In genomic region chr5:5475967-5476366, GRCh38 we compare ENCODE assay signal across 20 cellular contexts.
"Had no signal": no experiment of that assay in that cellular context is flagged by ENCODE, and none has a peak within 500 bp of the region (broad histone marks: within the 10 kb centered on the region; RNA-seq: fewer than 3 reads in every experiment).

No MANE protein-coding gene starts in this region.

- FAIRE-seq: small intestine had no signal

- ATAC-seq: mucosa of descending colon; naive thymus-derived CD4-positive, alpha-beta T cell; natural killer cell treated with Interleukin-12 subunit alpha and Interleukin-12 subunit beta and Interleukin-15 and Interleukin-18, amount 100 ng/mL, for 72 hours; right cardiac atrium; stimulated activated effector memory CD8-positive, alpha-beta T cell treated with anti-CD3 and anti-CD28 coated beads, Interleukin-12 subunit alpha, Interleukin-12 subunit beta, amount 100 ng/mL, for 72 hours had no signal

- H3K9me3 Mint-ChIP-seq: natural killer cell treated with Interleukin-12 subunit alpha and Interleukin-12 subunit beta and Interleukin-15 and Interleukin-18, amount 100 ng/mL, for 72 hours; stimulated activated effector memory CD8-positive, alpha-beta T cell treated with anti-CD3 and anti-CD28 coated beads, Interleukin-12 subunit alpha, Interleukin-12 subunit beta, amount 100 ng/mL, for 72 hours; type B pancreatic cell had no signal

- H3K27ac Mint-ChIP-seq: natural killer cell treated with Interleukin-12 subunit alpha and Interleukin-12 subunit beta and Interleukin-15 and Interleukin-18, amount 100 ng/mL, for 72 hours; stimulated activated effector memory CD8-positive, alpha-beta T cell treated with anti-CD3 and anti-CD28 coated beads, Interleukin-12 subunit alpha, Interleukin-12 subunit beta, amount 100 ng/mL, for 72 hours; stimulated activated naive CD8-positive, alpha-beta T cell treated with anti-CD3 and anti-CD28 coated beads, Interleukin-15, Interleukin-2, amounts not matched to agents 100 ng/mL and 50 ng/mL, for 24 hours; type B pancreatic cell had no signal

- H3K27me3 Mint-ChIP-seq: naive thymus-derived CD4-positive, alpha-beta T cell; natural killer cell treated with Interleukin-12 subunit alpha and Interleukin-12 subunit beta and Interleukin-15 and Interleukin-18, amount 100 ng/mL, for 72 hours; stimulated activated naive CD8-positive, alpha-beta T cell treated with anti-CD3 and anti-CD28 coated beads, Interleukin-15, Interleukin-2, amounts not matched to agents 100 ng/mL and 50 ng/mL, for 24 hours; type B pancreatic cell had no signal

- H3K4me3 Mint-ChIP-seq: naive thymus-derived CD4-positive, alpha-beta T cell; natural killer cell treated with Interleukin-12 subunit alpha and Interleukin-12 subunit beta and Interleukin-15 and Interleukin-18, amount 100 ng/mL, for 72 hours; stimulated activated effector memory CD8-positive, alpha-beta T cell treated with anti-CD3 and anti-CD28 coated beads, Interleukin-12 subunit alpha, Interleukin-12 subunit beta, amount 100 ng/mL, for 72 hours; stimulated activated naive CD8-positive, alpha-beta T cell treated with anti-CD3 and anti-CD28 coated beads, Interleukin-15, Interleukin-2, amounts not matched to agents 100 ng/mL and 50 ng/mL, for 24 hours; type B pancreatic cell had no signal

- DNase-seq: islet precursor cell; left ventricle myocardium inferior; midbrain; mucosa of descending colon; naive thymus-derived CD4-positive, alpha-beta T cell; ovary; posterior cingulate gyrus; retina; right cardiac atrium; sigmoid colon; small intestine; spleen; stimulated activated CD4-positive, alpha-beta T cell treated with anti-CD3 and anti-CD28 coated beads, Interleukin-4, amount 100 ng/mL, for 24 hours; stimulated activated naive CD4-positive, alpha-beta T cell; tibial artery; uterus had no signal
